24 cellular contexts compared by ENCODE assay signal in the genomic region with DNA sequence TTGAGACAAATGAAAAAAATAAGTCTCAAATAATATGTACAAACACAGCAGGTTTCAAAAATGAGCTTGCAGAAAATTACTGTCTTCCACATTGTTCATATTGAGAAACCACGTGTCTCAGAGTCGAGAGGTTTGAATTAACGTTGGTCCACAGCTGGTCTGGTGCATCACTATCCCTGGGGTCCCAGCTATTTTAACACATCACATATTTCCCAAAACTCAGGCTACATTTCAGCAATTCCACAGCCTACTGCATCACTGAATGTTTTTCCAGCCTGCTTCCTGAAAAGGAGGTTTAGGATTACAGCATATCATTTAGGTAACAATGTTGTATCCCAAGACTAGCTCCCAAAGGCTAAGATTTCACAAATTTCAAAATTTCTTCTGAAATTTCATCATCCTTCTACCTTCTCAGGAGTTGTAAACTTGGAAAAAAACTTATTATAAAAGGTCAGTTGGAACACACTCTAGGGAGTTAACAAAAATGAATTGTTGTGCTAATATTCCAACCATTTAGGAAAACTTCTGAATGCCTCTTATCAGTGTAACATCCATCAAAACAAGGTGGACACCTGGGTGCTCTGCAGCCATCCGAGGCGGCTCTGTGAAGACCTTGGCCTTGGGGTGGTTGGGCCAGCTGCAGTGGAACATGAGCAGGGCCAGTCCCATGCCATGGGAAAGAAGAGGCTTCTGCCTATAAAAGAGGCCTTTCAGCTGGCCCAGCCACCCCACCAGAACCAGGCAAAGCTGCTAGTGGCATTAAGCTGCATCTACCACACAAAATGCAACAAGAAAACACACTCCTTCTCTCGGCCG.
DNase-seq lines count a peak whose midpoint lies in the region; ATAC-seq, FAIRE-seq and TF ChIP-seq lines count a peak whose summit lies in the region.
"Had no signal": no experiment of that assay in that cellular context is flagged by ENCODE, and none has a peak within 500 bp of the region (broad histone marks: within the 10 kb centered on the region; RNA-seq: fewer than 3 reads in every experiment).

No MANE protein-coding gene starts in this region.

- H3K4me3 ChIP-seq in heart right ventricle (no peak overlapping the region), right cardiac atrium (ENCODE audit: low read length) (no peak overlapping the region), astrocyte (ENCODE audit: insufficient read depth, low read depth, low read length) (no peak overlapping the region), gastroesophageal sphincter (no peak overlapping the region)
- H3K4me3 ChIP-seq: A549, colonic mucosa, smooth muscle cell had no signal

- H2AFZ ChIP-seq in astrocyte (ENCODE audit: low read depth, low read length) (no peak overlapping the region), H9 (ENCODE audit: low read length) (no peak overlapping the region)

- H3K27me3 Mint-ChIP-seq in astrocyte (ENCODE audit: low read depth, unreplicated experiment) (no peaks in the 10 kb centered on the region), H9 (ENCODE audit: low read depth) (no peaks in the 10 kb centered on the region)
- H3K27me3 Mint-ChIP-seq: IgD-negative memory B cell had no signal

- H3K4me2 ChIP-seq in astrocyte (ENCODE audit: low read length) (no peak overlapping the region), H9 (ENCODE audit: insufficient read depth, insufficient read length, low read length) (no peak overlapping the region)
- H3K4me2 ChIP-seq: A549, smooth muscle cell had no signal

- intact Hi-C loops in heart right ventricle (cut with DNase I) (no loop called here), right cardiac atrium (cut with DNase I) (no loop called here)

- H2BK120ac ChIP-seq in H9 (ENCODE audit: low read depth, low read length, poor library complexity, severe bottlenecking) = no peak overlapping the region

- TF ChIP-seq POLR2A in gastroesophageal sphincter (IDR thresholded peaks at IDR 0.05) = no peak

- H3K36me3 Mint-ChIP-seq in astrocyte (ENCODE audit: low read depth, unreplicated experiment) (no peaks in the 10 kb centered on the region), H9 (ENCODE audit: insufficient read depth in 1 of 3, low read depth in 3 of 3) (no peaks in the 10 kb centered on the region)
- H3K36me3 Mint-ChIP-seq: IgD-negative memory B cell; naive thymus-derived CD4-positive, alpha-beta T cell had no signal

- no peak overlapping the region for H4K5ac ChIP-seq in H9 (ENCODE audit: insufficient read length, low read depth, low read length)

- H2BK15ac ChIP-seq in H9 (ENCODE audit: low read depth, low read length) = no peak overlapping the region

- H3K4me1 ChIP-seq in heart right ventricle (peaks cover 0 to 10% (median 0%) of the 10 kb centered on the region in 9 donors), right cardiac atrium (ENCODE audit: control insufficient read depth, insufficient read depth, low read length) (no peaks in the 10 kb centered on the region), astrocyte (ENCODE audit: insufficient read depth, low read length) (no peaks in the 10 kb centered on the region), gastroesophageal sphincter (peaks cover 0 to 12% (median 0%) of the 10 kb centered on the region in 3 donors), H9 (ENCODE audit: insufficient read depth, low read length) (no peaks in the 10 kb centered on the region)
- H3K4me1 ChIP-seq: A549, colonic mucosa had no signal

- TF ChIP-seq CTCF in heart right ventricle (IDR thresholded peaks at IDR 0.05) (no peak), astrocyte (IDR thresholded peaks at IDR 0.05; ENCODE audit: insufficient read depth, low read depth, low read length) (no peak), gastroesophageal sphincter (IDR thresholded peaks at IDR 0.05) (no peak), H9 (conservative IDR thresholded peaks at IDR 0.05) (no peak)

- H3K9me3 Mint-ChIP-seq in astrocyte (ENCODE audit: unreplicated experiment) (peaks cover 3% of the 10 kb centered on the region), H9 (no peaks in the 10 kb centered on the region)
- H3K9me3 Mint-ChIP-seq: IgD-negative memory B cell had no signal

- no peak overlapping the region for H4K8ac ChIP-seq in H9 (replicated peaks; ENCODE audit: insufficient read length, low read depth, low read length)

- no peak for TF ChIP-seq EP300 in gastroesophageal sphincter (IDR thresholded peaks at IDR 0.05)

- H3K27ac ChIP-seq in heart right ventricle (peak overlapping the region in 2 of 10 donors; percentile 12 to 65), right cardiac atrium (ENCODE audit: low read length) (no peak overlapping the region), astrocyte (ENCODE audit: low read depth, low read length) (no peak overlapping the region), gastroesophageal sphincter (no peak overlapping the region), H9 (ENCODE audit: insufficient read length, low read depth, low read length) (no peak overlapping the region)
- H3K27ac ChIP-seq: colonic mucosa, HL-60 had no signal

- H3K27me3 ChIP-seq in heart right ventricle = no peaks in the 10 kb centered on the region
- no peaks in the 10 kb centered on the region for H3K27me3 ChIP-seq in right cardiac atrium (ENCODE audit: control insufficient read depth, insufficient read depth)
- no peaks in the 10 kb centered on the region for H3K27me3 ChIP-seq in astrocyte (ENCODE audit: insufficient read depth, low read length)
- no peaks in the 10 kb centered on the region for H3K27me3 ChIP-seq in gastroesophageal sphincter
- no peaks in the 10 kb centered on the region for H3K27me3 ChIP-seq in H9 (ENCODE audit: insufficient read depth, low read length)
- H3K27me3 ChIP-seq: colonic mucosa had no signal

- no peak for DNase-seq in heart right ventricle
- no peak for DNase-seq in right cardiac atrium
- peak; percentile 51 for DNase-seq in astrocyte (ENCODE audit: low read depth)
- no peak for DNase-seq in H9
- DNase-seq in central memory CD4-positive, alpha-beta T cell = no peak
- DNase-seq in hypothalamus (lab: John Stamatoyannopoulos, UW) = no peak
- no peak for DNase-seq in NCI-H1694 treated with DMSO at 0.1 percent for 48 hours (lab: John Stamatoyannopoulos, UW)
- DNase-seq: activated CD4-positive, alpha-beta T cell treated with anti-CD3 and anti-CD28 coated beads for 1 hour; activated naive CD4-positive, alpha-beta T cell treated with anti-CD3 and anti-CD28 coated beads, Interleukin-2, amount 50 U/mL, for 16 hours; activated T-cell treated with anti-CD3 and anti-CD28 coated beads, Interleukin-2, amount 50 U/mL, for 48 hours; colonic mucosa; DMS 273 treated with DMSO at 0.1 percent for 48 hours; foreskin fibroblast; kidney glomerular epithelial cell; naive thymus-derived CD4-positive, alpha-beta T cell; NCI-H146; NCI-H82; SHP77 treated with DMSO at 0.1 percent for 48 hours had no signal

- H3K79me2 ChIP-seq in astrocyte (ENCODE audit: insufficient read depth, low read length) = no peaks in the 10 kb centered on the region
- no peaks in the 10 kb centered on the region for H3K79me2 ChIP-seq in H9 (ENCODE audit: insufficient read depth, low read length)

- H2BK5ac ChIP-seq in H9 (ENCODE audit: insufficient read length, low read length) = no peak overlapping the region

- no peak overlapping the region for H3K18ac ChIP-seq in H9 (ENCODE audit: insufficient read length, low read depth, low read length)

- H2BK20ac ChIP-seq in H9 (ENCODE audit: low read depth, low read length, poor library complexity, severe bottlenecking) = no peak overlapping the region

- no peak overlapping the region for H3K23ac ChIP-seq in H9 (ENCODE audit: insufficient read length, low read depth, low read length)

- no peaks in the 10 kb centered on the region for H4K20me1 ChIP-seq in astrocyte (ENCODE audit: insufficient read depth, low read length)
- no peaks in the 10 kb centered on the region for H4K20me1 ChIP-seq in H9 (ENCODE audit: control insufficient read depth, insufficient read depth, insufficient read length)

- H3K9ac ChIP-seq in astrocyte (ENCODE audit: low read length) (no peak overlapping the region), H9 (ENCODE audit: extremely low read depth, insufficient read length, low read length) (no peak overlapping the region)

- H2BK12ac ChIP-seq in H9 (ENCODE audit: insufficient read length, low read depth, low read length) = no peak overlapping the region

- no peak overlapping the region for H3K4ac ChIP-seq in H9 (ENCODE audit: low read depth, low read length)

- no peak for FAIRE-seq in astrocyte (lab: Jason Lieb, UNC)
- FAIRE-seq: A549, G401.6 had no signal

- no peaks in the 10 kb centered on the region for H3K9me3 ChIP-seq in heart right ventricle
- H3K9me3 ChIP-seq in right cardiac atrium (ENCODE audit: control insufficient read depth, low read length) = no peaks in the 10 kb centered on the region
- no peaks in the 10 kb centered on the region for H3K9me3 ChIP-seq in astrocyte (ENCODE audit: insufficient read depth, low read depth, low read length)
- no peaks in the 10 kb centered on the region for H3K9me3 ChIP-seq in gastroesophageal sphincter
- H3K9me3 ChIP-seq in H9 (ENCODE audit: control insufficient read depth, low read depth, low read length) = no peaks in the 10 kb centered on the region
- H3K9me3 ChIP-seq: A549, colonic mucosa had no signal

- H3K79me1 ChIP-seq in H9 (ENCODE audit: insufficient read depth, low read depth, low read length, poor library complexity, severe bottlenecking) = no peaks in the 10 kb centered on the region

- peaks cover 2% of the 10 kb centered on the region for H3K4me1 Mint-ChIP-seq in astrocyte (ENCODE audit: low read depth, unreplicated experiment)
- H3K4me1 Mint-ChIP-seq in H9 = peaks cover 4 to 5% of the 10 kb centered on the region in 2 experiments; a peak in 2 of 4 replicates

- H3K36me3 ChIP-seq in heart right ventricle (no peaks in the 10 kb centered on the region), astrocyte (ENCODE audit: insufficient read depth, low read length) (no peaks in the 10 kb centered on the region), gastroesophageal sphincter (no peaks in the 10 kb centered on the region)
- H3K36me3 ChIP-seq: colonic mucosa had no signal

- no peak overlapping the region for H4K91ac ChIP-seq in H9 (ENCODE audit: insufficient read length, low read depth, low read length)

- no peak overlapping the region for H3K56ac ChIP-seq in H9 (ENCODE audit: insufficient read length, low read depth, low read length)

- WGBS in heart right ventricle, 2 donors = 77 to 86% methylated on average over 7 of the region's 7 CpGs
- 79% methylated on average over 7 of the region's 7 CpGs for WGBS in right cardiac atrium
- WGBS in gastroesophageal sphincter (ENCODE audit: low coverage in 1 of 2), 2 donors = 72 to 77% methylated on average over 6 to 7 of the region's 7 CpGs
- no CpG with 5 or more reads among the region's 7 CpGs for WGBS in H9 (ENCODE audit: extremely low coverage, insufficient read length, low lambda C conversion rate)

- H3K27ac Mint-ChIP-seq in astrocyte (ENCODE audit: unreplicated experiment) (no peak overlapping the region), H9 (no peak overlapping the region)
- H3K27ac Mint-ChIP-seq: IgD-negative memory B cell; naive thymus-derived CD4-positive, alpha-beta T cell had no signal

- H2AK5ac ChIP-seq in H9 (ENCODE audit: insufficient read length, low read length) = no peak overlapping the region

- peak in 6 of 8 donors; percentile 31 to 91 (median 50) for ATAC-seq in heart right ventricle
- no peak for ATAC-seq in right cardiac atrium
- ATAC-seq in gastroesophageal sphincter = peak; percentile 85
- ATAC-seq: A549; naive thymus-derived CD4-positive, alpha-beta T cell had no signal

- H3K14ac ChIP-seq in H9 (ENCODE audit: insufficient read depth, low read length) = no peak overlapping the region; the same call in 1 of the 2 replicates

- no peaks in the 10 kb centered on the region for H3K23me2 ChIP-seq in H9 (ENCODE audit: insufficient read length, low read depth, low read length, poor library complexity, severe bottlenecking)

- H3T11ph ChIP-seq in H9 (ENCODE audit: low read length) = no peak overlapping the region

- H3K4me3 Mint-ChIP-seq in astrocyte (ENCODE audit: unreplicated experiment) (no peak overlapping the region), H9 (no peak overlapping the region)
- H3K4me3 Mint-ChIP-seq: IgD-negative memory B cell; naive thymus-derived CD4-positive, alpha-beta T cell had no signal

Comparison
In these comparisons a context has a peak if more than half of its experiments do, and no peak if none do; other contexts are left out.
1. ATAC-seq: peak in heart right ventricle (6 of 8) and gastroesophageal sphincter (single experiment); none in right cardiac atrium (0 of 2).